16 cellular contexts compared by ENCODE assay signal in the genomic region with DNA sequence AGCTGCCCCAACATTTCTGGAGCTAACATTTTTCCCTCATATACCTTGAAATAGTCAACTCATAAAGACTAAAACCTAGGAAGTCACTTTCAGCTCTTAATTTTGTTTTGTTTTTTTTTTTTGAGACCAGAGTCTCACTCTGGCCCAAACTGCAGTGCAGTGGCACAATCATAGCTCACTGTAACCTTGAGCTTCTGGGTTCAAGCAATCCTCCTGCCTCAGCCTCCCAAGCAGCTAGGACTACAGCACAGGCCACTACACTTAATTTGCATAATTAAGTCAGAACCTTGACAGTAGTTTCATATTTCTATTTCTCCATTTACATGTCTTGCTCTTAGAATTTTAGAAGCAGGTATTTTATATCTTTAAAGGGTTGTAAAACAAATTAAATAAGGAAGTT.
"Had no signal": no experiment of that assay in that cellular context is flagged by ENCODE, and none has a peak within 500 bp of the region (broad histone marks: within the 10 kb centered on the region; RNA-seq: fewer than 3 reads in every experiment).

No MANE protein-coding gene starts in this region.

- FAIRE-seq: astrocyte, colon, kidney, pancreas had no signal

- H3K27ac ChIP-seq: gastroesophageal sphincter, left ventricle myocardium inferior, neural progenitor cell, uterus had no signal

- H3K9me3 Mint-ChIP-seq: activated T-cell treated with anti-CD3 and anti-CD28 coated beads, Interleukin-2, amount 50 U/mL, for 4 hours; neural progenitor cell; T-helper 2 cell treated with Interferon-gamma antibody and Interleukin-4, amounts not matched to agents 5 μg/mL and 100 μg/mL, for 36 hours had no signal

- H3K27ac Mint-ChIP-seq: neural progenitor cell; T-helper 2 cell treated with Interferon-gamma antibody and Interleukin-4, amounts not matched to agents 5 μg/mL and 100 μg/mL, for 36 hours had no signal

- H3K27me3 ChIP-seq: gastroesophageal sphincter, hepatocyte, pancreas, uterus had no signal

- ATAC-seq: activated CD4-positive, CD25-positive, alpha-beta regulatory T cell treated with anti-CD3 and anti-CD28 coated beads, Interleukin-2, amount 50 U/mL, for 24 hours; activated T-cell treated with anti-CD3 and anti-CD28 coated beads, Interleukin-2, amount 50 U/mL, for 4 hours; gastroesophageal sphincter had no signal

- DNase-seq: activated naive CD4-positive, alpha-beta T cell; activated T-cell treated with anti-CD3 and anti-CD28 coated beads, Interleukin-2, amount 50 U/mL, for 4 hours; kidney; left ventricle myocardium inferior; mesenchymal stem cell; pancreas; stimulated activated CD4-positive, alpha-beta T cell treated with anti-CD3 and anti-CD28 coated beads, Interleukin-15, amount 100 ng/mL, for 24 hours; stimulated activated CD4-positive, alpha-beta T cell treated with anti-CD3 and anti-CD28 coated beads, Interleukin-4, amount 100 ng/mL, for 24 hours; uterus had no signal

- H3K4me3 Mint-ChIP-seq: neural progenitor cell; T-helper 2 cell treated with Interferon-gamma antibody and Interleukin-4, amounts not matched to agents 5 μg/mL and 100 μg/mL, for 36 hours had no signal

- H3K9me3 ChIP-seq: gastroesophageal sphincter, left ventricle myocardium inferior, pancreas, uterus had no signal

- H3K9ac ChIP-seq: neural progenitor cell had no signal

- H3K4me2 ChIP-seq: hepatocyte, neural progenitor cell had no signal

- H2AFZ ChIP-seq: hepatocyte, neural progenitor cell had no signal

- H3K4me3 ChIP-seq: gastroesophageal sphincter, hepatocyte, left ventricle myocardium inferior, neural progenitor cell, pancreas, uterus had no signal

- H3K36me3 ChIP-seq: gastroesophageal sphincter, left ventricle myocardium inferior, neural progenitor cell, pancreas, uterus had no signal

- H3K36me3 Mint-ChIP-seq: neural progenitor cell had no signal
